In the genomic region with DNA sequence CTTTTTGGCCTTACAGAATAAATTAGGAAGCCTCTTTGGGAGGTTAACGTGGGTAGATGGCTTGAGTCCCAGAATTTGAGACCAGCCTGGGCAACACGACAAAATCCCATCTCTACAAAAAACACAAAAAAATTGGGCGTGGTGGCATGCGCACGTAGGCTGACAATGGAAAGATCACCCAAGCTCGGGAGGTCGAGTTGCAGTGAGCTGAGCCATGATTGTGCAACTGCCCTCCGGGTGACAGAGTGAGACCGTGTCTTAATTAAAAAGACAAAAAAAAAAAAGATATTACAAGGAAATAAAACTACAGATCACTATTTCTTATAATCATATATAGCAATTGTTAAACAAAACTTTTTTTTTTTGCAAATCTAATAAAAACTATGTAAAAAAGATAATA, we compare ENCODE assay signal across 23 cellular contexts.
"Had no signal": no experiment of that assay in that cellular context is flagged by ENCODE, and none has a peak within 500 bp of the region (broad histone marks: within the 10 kb centered on the region; RNA-seq: fewer than 3 reads in every experiment).

No MANE protein-coding gene starts in this region.

- H3K4me3 ChIP-seq: colonic mucosa, dorsolateral prefrontal cortex, heart right ventricle, lower lobe of right lung, neural progenitor cell, tibial artery had no signal

- H3K9me3 Mint-ChIP-seq: activated naive CD4-positive, alpha-beta T cell treated with anti-CD3 and anti-CD28 coated beads, Interleukin-2, amount 50 U/mL, for 24 hours; brain; central memory CD8-positive, alpha-beta T cell; naive thymus-derived CD4-positive, alpha-beta T cell; neural progenitor cell; stimulated activated effector memory CD8-positive, alpha-beta T cell treated with anti-CD3 and anti-CD28 coated beads, Interleukin-12 subunit alpha, Interleukin-12 subunit beta, amount 100 ng/mL, for 72 hours; stimulated activated naive CD8-positive, alpha-beta T cell treated with anti-CD3 and anti-CD28 coated beads, Interleukin-15, amount 100 ng/mL, for 72 hours had no signal

- H3K4me2 ChIP-seq: neural progenitor cell had no signal

- H3K36me3 ChIP-seq: colonic mucosa, heart right ventricle, lower lobe of right lung, neural progenitor cell, tibial artery had no signal

- H3K9ac ChIP-seq: neural progenitor cell had no signal

- H3K27ac ChIP-seq: colonic mucosa, dorsolateral prefrontal cortex, epithelial cell of prostate, heart right ventricle, lower lobe of right lung, neural progenitor cell, tibial artery had no signal

- H3K9me3 ChIP-seq: colonic mucosa, lower lobe of right lung, tibial artery had no signal

- H2AFZ ChIP-seq: neural progenitor cell had no signal

- H3K27ac Mint-ChIP-seq: activated CD8-positive, alpha-beta T cell treated with anti-CD3 and anti-CD28 coated beads, Interleukin-2, amount 10 ng/mL, durations not matched to agents 7 days and 5 days; activated naive CD4-positive, alpha-beta T cell treated with anti-CD3 and anti-CD28 coated beads, Interleukin-2, amount 50 U/mL, for 24 hours; brain; naive thymus-derived CD4-positive, alpha-beta T cell; neural progenitor cell; stimulated activated effector memory CD8-positive, alpha-beta T cell treated with anti-CD3 and anti-CD28 coated beads, Interleukin-12 subunit alpha, Interleukin-12 subunit beta, amount 100 ng/mL, for 72 hours; stimulated activated naive CD8-positive, alpha-beta T cell treated with anti-CD3 and anti-CD28 coated beads, Interleukin-15, amount 100 ng/mL, for 72 hours had no signal

- DNase-seq: activated CD4-positive, alpha-beta T cell treated with anti-CD3 and anti-CD28 coated beads for 1 hour; activated CD4-positive, alpha-beta T cell treated with anti-CD3 and anti-CD28 coated beads, Interleukin-2, amount 50 U/mL, for 1 hour; activated CD8-positive, alpha-beta T cell treated with anti-CD3 and anti-CD28 coated beads, Interleukin-2, amount 10 ng/mL, durations not matched to agents 7 days and 5 days; activated gamma-delta T cell treated with Interleukin-2 at 50 U/mL for 16 hours; activated T-cell treated with anti-CD3 and anti-CD28 coated beads, Interleukin-2, amount 50 U/mL, for 1 hour; colonic mucosa; dorsolateral prefrontal cortex; foreskin fibroblast; heart right ventricle; left colon; lower lobe of right lung; naive thymus-derived CD4-positive, alpha-beta T cell; posterior cingulate gyrus; small intestine; stimulated activated CD4-positive, alpha-beta T cell treated with anti-CD3 and anti-CD28 coated beads, Interleukin-2, amount 100 ng/mL, for 24 hours; stimulated activated naive CD8-positive, alpha-beta T cell treated with anti-CD3 and anti-CD28 coated beads, Interleukin-15, amount 100 ng/mL, for 72 hours; tibial artery had no signal

- H3K4me3 Mint-ChIP-seq: activated CD8-positive, alpha-beta T cell treated with anti-CD3 and anti-CD28 coated beads, Interleukin-2, amount 10 ng/mL, durations not matched to agents 7 days and 5 days; activated naive CD4-positive, alpha-beta T cell treated with anti-CD3 and anti-CD28 coated beads, Interleukin-2, amount 50 U/mL, for 24 hours; brain; central memory CD8-positive, alpha-beta T cell; naive thymus-derived CD4-positive, alpha-beta T cell; neural progenitor cell; stimulated activated effector memory CD8-positive, alpha-beta T cell treated with anti-CD3 and anti-CD28 coated beads, Interleukin-12 subunit alpha, Interleukin-12 subunit beta, amount 100 ng/mL, for 72 hours; stimulated activated naive CD8-positive, alpha-beta T cell treated with anti-CD3 and anti-CD28 coated beads, Interleukin-15, amount 100 ng/mL, for 72 hours had no signal

- H3K4me1 Mint-ChIP-seq: activated naive CD4-positive, alpha-beta T cell treated with anti-CD3 and anti-CD28 coated beads, Interleukin-2, amount 50 U/mL, for 24 hours; brain; central memory CD8-positive, alpha-beta T cell; naive thymus-derived CD4-positive, alpha-beta T cell; neural progenitor cell; stimulated activated effector memory CD8-positive, alpha-beta T cell treated with anti-CD3 and anti-CD28 coated beads, Interleukin-12 subunit alpha, Interleukin-12 subunit beta, amount 100 ng/mL, for 72 hours; stimulated activated naive CD8-positive, alpha-beta T cell treated with anti-CD3 and anti-CD28 coated beads, Interleukin-15, amount 100 ng/mL, for 72 hours had no signal

- H3K4me1 ChIP-seq: colonic mucosa, heart right ventricle, lower lobe of right lung, neural progenitor cell, tibial artery had no signal

- H3K36me3 Mint-ChIP-seq: activated naive CD4-positive, alpha-beta T cell treated with anti-CD3 and anti-CD28 coated beads, Interleukin-2, amount 50 U/mL, for 24 hours; brain; naive thymus-derived CD4-positive, alpha-beta T cell; neural progenitor cell; stimulated activated effector memory CD8-positive, alpha-beta T cell treated with anti-CD3 and anti-CD28 coated beads, Interleukin-12 subunit alpha, Interleukin-12 subunit beta, amount 100 ng/mL, for 72 hours had no signal

- H3K27me3 ChIP-seq: colonic mucosa, dorsolateral prefrontal cortex, heart right ventricle, neural progenitor cell, tibial artery had no signal
